Comparison of ENCODE assay signal across 13 cellular contexts in genomic region chr9:75152416-75152815, GRCh38.
DNase-seq lines count a peak whose midpoint lies in the region; ATAC-seq lines count a peak whose summit lies in the region.
"Had no signal": no experiment of that assay in that cellular context is flagged by ENCODE, and none has a peak within 500 bp of the region (broad histone marks: within the 10 kb centered on the region; RNA-seq: fewer than 3 reads in every experiment).

No MANE protein-coding gene starts in this region.

- 91% methylated on average over 5 of the region's 5 CpGs for WGBS in right cardiac atrium

- DNase-seq in Jurkat, Clone E6-1 (ENCODE audit: low read depth, low spot score), result peak; percentile 80
- DNase-seq in activated CD8-positive, alpha-beta memory T cell treated with anti-CD3 and anti-CD28 coated beads for 4 hours (ENCODE audit: low read depth in 2 of 2), result peak; percentile 20 to 31
- DNase-seq in central memory CD8-positive, alpha-beta T cell (ENCODE audit: low spot score in 2 of 2), result peak; percentile 28 to 42
- DNase-seq in stimulated activated CD8-positive, alpha-beta memory T cell treated with anti-CD3 and anti-CD28 coated beads, Interleukin-4, amount 100 ng/mL, for 24 hours (ENCODE audit: low read depth), result peak; percentile 24
- DNase-seq in right cardiac atrium, result no peak
- no peak for DNase-seq in RKO (ENCODE audit: low spot score)
- DNase-seq in NCI-H748 (lab: John Stamatoyannopoulos, UW; ENCODE audit: unreplicated experiment), result no peak
- DNase-seq: aorta, Caco-2, NCI-H345 had no signal

- H3K27me3 ChIP-seq in right cardiac atrium (ENCODE audit: control insufficient read depth, insufficient read depth), result no peaks in the 10 kb centered on the region

- H3K9me3 ChIP-seq in right cardiac atrium (ENCODE audit: control insufficient read depth, low read length), result no peaks in the 10 kb centered on the region
- H3K9me3 ChIP-seq: Caco-2 had no signal

- no peaks in the 10 kb centered on the region for H3K27me3 Mint-ChIP-seq in central memory CD8-positive, alpha-beta T cell

- H3K4me1 ChIP-seq in right cardiac atrium (ENCODE audit: control insufficient read depth, insufficient read depth, low read length), result peaks cover 2% of the 10 kb centered on the region
- H3K4me1 ChIP-seq: Caco-2 had no signal

- H3K27ac Mint-ChIP-seq in central memory CD8-positive, alpha-beta T cell (ENCODE audit: low read depth), result peak overlapping the region; percentile 97

- H3K4me3 Mint-ChIP-seq in central memory CD8-positive, alpha-beta T cell, result peak overlapping the region; percentile 55

- peaks cover 59% of the 10 kb centered on the region for H3K4me1 Mint-ChIP-seq in central memory CD8-positive, alpha-beta T cell

- H3K36me3 Mint-ChIP-seq in central memory CD8-positive, alpha-beta T cell (ENCODE audit: insufficient read depth), result peaks cover 13% of the 10 kb centered on the region

- ATAC-seq in central memory CD8-positive, alpha-beta T cell (replicated peaks; ENCODE audit: extremely low read depth, poor library complexity, severe bottlenecking), result peak; percentile 74
- ATAC-seq in right cardiac atrium (no peak), HG03521 (IDR thresholded peaks at IDR 0.05; ENCODE audit: unreplicated experiment) (no peak)
- ATAC-seq: GM12878 had no signal

- no peaks in the 10 kb centered on the region for H3K9me3 Mint-ChIP-seq in central memory CD8-positive, alpha-beta T cell

- intact Hi-C loops in right cardiac atrium (cut with DNase I), result no loop called here

- H3K27ac ChIP-seq in right cardiac atrium (ENCODE audit: low read length), result no peak overlapping the region
- H3K27ac ChIP-seq: SK-N-MC had no signal

- H3K4me3 ChIP-seq in Jurkat, Clone E6-1 (ENCODE audit: low read length), result no peak overlapping the region
- no peak overlapping the region for H3K4me3 ChIP-seq in right cardiac atrium (ENCODE audit: low read length)
- H3K4me3 ChIP-seq: GM12878, SK-N-MC had no signal

Comparison
In these comparisons a context has a peak if more than half of its experiments do, and no peak if none do; other contexts are left out.
1. DNase-seq: peak in Jurkat, Clone E6-1 (single experiment), activated CD8-positive, alpha-beta memory T cell treated with anti-CD3 and anti-CD28 coated beads for 4 hours (2 of 2), central memory CD8-positive, alpha-beta T cell (2 of 2) and stimulated activated CD8-positive, alpha-beta memory T cell treated with anti-CD3 and anti-CD28 coated beads, Interleukin-4, amount 100 ng/mL, for 24 hours (single experiment); none in right cardiac atrium (0 of 3), RKO (single experiment) and NCI-H748 (single experiment).